11 cellular contexts compared by ENCODE assay signal in the genomic region with DNA sequence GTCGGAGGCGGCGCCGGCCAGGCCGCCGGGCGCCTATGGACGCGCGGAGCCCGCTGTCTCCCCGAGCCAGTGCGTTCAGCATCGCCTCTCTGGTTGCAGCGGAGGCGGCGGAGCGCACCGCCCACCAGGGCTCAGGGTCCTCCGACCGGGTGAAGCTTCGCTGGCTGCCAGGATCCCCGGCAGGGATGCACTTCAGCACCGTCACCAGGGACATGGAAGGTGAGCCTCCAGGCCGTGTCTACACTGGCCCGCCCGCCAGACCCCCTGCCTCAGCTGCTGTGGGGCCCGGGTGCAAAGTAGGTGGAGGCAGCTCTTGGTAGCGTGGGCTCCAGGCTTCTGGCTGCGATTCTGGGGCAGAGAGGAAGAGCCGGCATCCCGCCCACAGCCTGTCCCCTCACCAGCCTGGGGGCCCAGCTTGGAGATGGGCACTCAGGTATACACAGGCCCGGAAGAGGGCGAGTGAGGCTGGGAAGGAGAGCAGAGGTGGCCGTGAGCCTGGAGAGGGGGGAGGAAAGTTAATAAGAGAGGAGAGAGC. TPM values are rescaled to one million over a fixed set of nuclear protein-coding genes. Genes with fewer than 3 reads are reported as not detected.
DNase-seq lines count a peak whose midpoint lies in the region; ATAC-seq and TF ChIP-seq lines count a peak whose summit lies in the region.
"Had no signal": no experiment of that assay in that cellular context is flagged by ENCODE, and none has a peak within 500 bp of the region (broad histone marks: within the 10 kb centered on the region; RNA-seq: fewer than 3 reads in every experiment).

No MANE protein-coding gene starts in this region.

- no peaks in the 10 kb centered on the region for H3K9me3 ChIP-seq in CD8-positive, alpha-beta T cell (ENCODE audit: low read length)
- no peaks in the 10 kb centered on the region for H3K9me3 ChIP-seq in ascending aorta
- H3K9me3 ChIP-seq: ovary had no signal

- ATAC-seq in CD8-positive, alpha-beta T cell = no peak
- ATAC-seq in GM18868 (IDR thresholded peaks at IDR 0.05; ENCODE audit: unreplicated experiment) = no peak

- H3K4me1 Mint-ChIP-seq in CD8-positive, alpha-beta T cell (ENCODE audit: low read depth) = peaks cover 34% of the 10 kb centered on the region
- H3K4me1 Mint-ChIP-seq in chondrocyte (ENCODE audit: low read depth) = peaks cover 24% of the 10 kb centered on the region
- H3K4me1 Mint-ChIP-seq in nephron progenitor cell = peaks cover 36% of the 10 kb centered on the region

- H3K27ac ChIP-seq in CD8-positive, alpha-beta T cell (ENCODE audit: low read depth, low read length) = no peak overlapping the region
- no peak overlapping the region for H3K27ac ChIP-seq in ascending aorta
- H3K27ac ChIP-seq: ovary had no signal

- peaks cover 20% of the 10 kb centered on the region for H3K27me3 ChIP-seq in CD8-positive, alpha-beta T cell (ENCODE audit: insufficient read depth, low read length)
- H3K27me3 ChIP-seq in ascending aorta = peaks cover 14% of the 10 kb centered on the region

- H3K27me3 Mint-ChIP-seq in CD8-positive, alpha-beta T cell (ENCODE audit: low read depth) = peaks cover 48% of the 10 kb centered on the region
- H3K27me3 Mint-ChIP-seq in chondrocyte (ENCODE audit: low read depth) (peaks cover 30% of the 10 kb centered on the region), nephron progenitor cell (ENCODE audit: low read depth, poor library complexity) (peaks cover 95% of the 10 kb centered on the region)

- H3K9me3 Mint-ChIP-seq in CD8-positive, alpha-beta T cell = no peaks in the 10 kb centered on the region
- H3K9me3 Mint-ChIP-seq in chondrocyte (ENCODE audit: low read depth) (no peaks in the 10 kb centered on the region), nephron progenitor cell (peaks cover 7% of the 10 kb centered on the region)

- CTCF ChIA-PET in CD8-positive, alpha-beta T cell (lab: Charles Lee) = interaction anchor here (1.5 to 2.5 kb wide), 2 partner anchors 29 to 151 kb away, joined by 3 to 12 read pairs; no protein-coding TSS in a partner anchor

- H3K36me3 ChIP-seq in CD8-positive, alpha-beta T cell (ENCODE audit: insufficient read depth, low read length) = no peaks in the 10 kb centered on the region
- no peaks in the 10 kb centered on the region for H3K36me3 ChIP-seq in ascending aorta
- H3K36me3 ChIP-seq: ovary had no signal

- H3K36me3 Mint-ChIP-seq in CD8-positive, alpha-beta T cell = no peaks in the 10 kb centered on the region
- H3K36me3 Mint-ChIP-seq in chondrocyte (ENCODE audit: low read depth) = no peaks in the 10 kb centered on the region
- no peaks in the 10 kb centered on the region for H3K36me3 Mint-ChIP-seq in nephron progenitor cell (ENCODE audit: low read depth)

- peaks cover 26% of the 10 kb centered on the region for H3K4me1 ChIP-seq in CD8-positive, alpha-beta T cell (ENCODE audit: insufficient read depth, low read length)
- peaks cover 0 to 12% of the 10 kb centered on the region in 2 donors for H3K4me1 ChIP-seq in ascending aorta

- intact Hi-C loops in CD8-positive, alpha-beta T cell (cut with DNase I, micrococcal nuclease) = loop anchor here in 1 of 2 experiments (5.0 kb wide), 1 partner anchor 133 kb away; no protein-coding TSS in a partner anchor
- intact Hi-C loops in ascending aorta (cut with DNase I) = no loop called here

- POLR2A ChIA-PET in CD8-positive, alpha-beta T cell (lab: Charles Lee) = no interaction called here

- peak in 1 of 7 experiments; percentile 19 for DNase-seq in CD8-positive, alpha-beta T cell
- DNase-seq in HFF-Myc (ENCODE audit: extremely low read depth, low read depth) (no peak), chondrocyte (ENCODE audit: low spot score) (no peak), nephron progenitor cell (no peak), germinal center (ENCODE audit: low spot score) (no peak), COLO829 (ENCODE audit: low spot score) (no peak), ascending aorta (ENCODE audit: low spot score in 2 of 2) (no peak)
- DNase-seq: activated CD8-positive, alpha-beta memory T cell treated with anti-CD3 and anti-CD28 coated beads, Interleukin-2, amount 50 U/mL, for 48 hours; ovary; SHP77 treated with DMSO at 0.1 percent for 48 hours had no signal

- H3K27ac Mint-ChIP-seq in CD8-positive, alpha-beta T cell = no peak overlapping the region
- H3K27ac Mint-ChIP-seq in chondrocyte (ENCODE audit: unreplicated experiment) (no peak overlapping the region), nephron progenitor cell (no peak overlapping the region)

- no peak for TF ChIP-seq CTCF in CD8-positive, alpha-beta T cell (IDR thresholded peaks at IDR 0.05)
- TF ChIP-seq CTCF in HFF-Myc (IDR thresholded peaks at IDR 0.05; ENCODE audit: low read depth, low read length, missing control alignments) (no peak), chondrocyte (IDR thresholded peaks at IDR 0.05) (no peak), nephron progenitor cell (IDR thresholded peaks at IDR 0.05) (no peak), ascending aorta (IDR thresholded peaks at IDR 0.05) (no peak)

- peak overlapping the region; percentile 83 for H3K4me3 Mint-ChIP-seq in CD8-positive, alpha-beta T cell
- peak overlapping the region; percentile 57 for H3K4me3 Mint-ChIP-seq in chondrocyte (ENCODE audit: unreplicated experiment)
- H3K4me3 Mint-ChIP-seq in nephron progenitor cell = peak overlapping the region; percentile 84

- peak overlapping the region; percentile 19 for H3K4me3 ChIP-seq in CD8-positive, alpha-beta T cell (ENCODE audit: low read depth, low read length)
- peak overlapping the region; percentile 33 for H3K4me3 ChIP-seq in HFF-Myc (replicated peaks; ENCODE audit: low read depth, low read length)
- H3K4me3 ChIP-seq in ascending aorta = peak overlapping the region in 1 of 2 donors; percentile 34
- H3K4me3 ChIP-seq: ovary had no signal

RNA-seq across cellular contexts. Expression of gene TBX1, which starts 1.1 kb away (rescaled TPM):
- not detected for total RNA-seq in CD8-positive, alpha-beta T cell
- total RNA-seq in chondrocyte (0.28 to 20.8 TPM in 2 of 3 replicates, not detected in the other), ascending aorta (not detected)

RNA-seq across cellular contexts. Expression of gene GP1BB, which starts 36.2 kb away (rescaled TPM):
- total RNA-seq in CD8-positive, alpha-beta T cell = under 1 TPM in 1 of 2 experiments, not detected in 1; 0.39 TPM
- total RNA-seq in chondrocyte (36.4 to 63.4 TPM (median 56.0 TPM) in 3 replicates), ascending aorta (50.2 TPM)

RNA-seq across cellular contexts. Expression of gene SEPTIN5, which starts 45.2 kb away (rescaled TPM):
- 1 to 10 TPM in 1 of 2 experiments, under 1 TPM in 1; 0.75 to 1.4 TPM for total RNA-seq in CD8-positive, alpha-beta T cell
- total RNA-seq in chondrocyte (113 to 214 TPM (median 197 TPM) in 3 replicates), ascending aorta (105 TPM)

Comparison
In these comparisons a context has a peak if more than half of its experiments do, and no peak if none do; other contexts are left out.
1. RNA of gene GP1BB, which starts 36.2 kb away (total RNA-seq): 36.4 to 63.4 TPM in chondrocyte and 50.2 TPM in ascending aorta (single experiment); 0.39 TPM in CD8-positive, alpha-beta T cell; every median in the first group is over 10 times any median in the second.
2. RNA of gene SEPTIN5, which starts 45.2 kb away (total RNA-seq): 113 to 214 TPM in chondrocyte and 105 TPM in ascending aorta (single experiment); 0.75 to 1.4 TPM in CD8-positive, alpha-beta T cell; every median in the first group is over 10 times any median in the second.
3. Peak in every context shown above with its lines, with median percentiles within 50 percentile points of each other: H3K4me3 Mint-ChIP-seq.